Comparison of ENCODE assay signal across 1 cellular context in the genomic region with DNA sequence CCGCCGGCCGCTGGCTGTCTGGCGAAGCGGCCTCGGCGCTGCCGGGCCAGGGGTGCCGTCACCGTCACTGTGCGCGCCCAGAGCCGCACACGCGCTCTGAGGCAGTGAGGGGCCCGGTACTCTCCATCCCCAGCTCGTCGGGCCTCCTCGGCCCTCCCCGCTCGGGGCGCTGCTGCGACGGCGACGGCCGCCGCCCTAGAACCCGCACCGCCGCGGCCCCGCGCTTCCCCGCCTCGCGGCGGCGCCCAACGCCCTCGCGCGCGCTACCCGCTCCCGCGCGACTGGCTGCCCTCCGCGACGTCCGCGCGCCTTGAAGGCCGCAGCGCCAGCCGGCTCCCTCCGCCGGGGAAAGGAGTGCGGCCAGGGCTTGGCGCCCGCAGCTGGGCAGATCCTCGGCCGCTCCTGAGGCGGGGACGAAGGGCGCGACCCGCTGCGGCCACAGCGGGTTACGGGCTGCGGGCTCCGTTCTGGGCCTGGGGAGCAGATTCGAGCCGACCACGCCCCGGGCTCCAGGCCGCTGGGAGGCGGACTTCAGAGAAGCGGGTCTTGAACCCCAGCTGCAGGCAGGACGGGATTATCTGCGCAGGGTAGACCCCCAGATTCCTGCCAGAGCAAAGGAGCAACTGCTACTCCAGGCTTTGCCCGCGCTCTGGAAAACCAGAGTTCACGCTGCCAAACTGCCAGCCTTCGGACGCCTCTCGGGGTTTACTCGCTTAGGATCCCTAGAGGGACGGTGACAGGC.
TF ChIP-seq lines count a peak whose summit lies in the region.

Gene ULK2 (minus strand): TSS at position 283 of the 742 bp plus-strand sequence. CDS start 519 bp downstream, outside the sequence.

TF ChIP-seq in IMR-90, 13 proteins besides CTCF, POLR2A, EP300 and RAD21 (continued from another document):
- TF ChIP-seq NFE2L2 (IDR thresholded peaks at IDR 0.05; ENCODE audit: low read depth, low read length): no peak
- no peak for TF ChIP-seq ELK1 (IDR thresholded peaks at IDR 0.05; ENCODE audit: borderline replicate concordance, low read depth, low read length)
